Comparison of ENCODE assay signal across 10 cellular contexts in genomic region chr1:114177282-114177681, GRCh38. TPM values are rescaled to one million over a fixed set of nuclear protein-coding genes. Genes with fewer than 3 reads are reported as not detected.
"Had no signal": no experiment of that assay in that cellular context is flagged by ENCODE, and none has a peak within 500 bp of the region (broad histone marks: within the 10 kb centered on the region; RNA-seq: fewer than 3 reads in every experiment).

No MANE protein-coding gene starts in this region.

- DNase-seq: GOT3, H7, HFFc6, IMR-90, KG1 had no signal

- H3K27ac ChIP-seq: HL-60 had no signal

- H3K27ac Mint-ChIP-seq: HFFc6 had no signal

- H3K9me3 ChIP-seq: HAP-1 had no signal

- H3K9me3 Mint-ChIP-seq: HFFc6 had no signal

- H3K36me3 ChIP-seq: HAP-1 had no signal

- ATAC-seq: HCT116 had no signal

- H3K4me3 Mint-ChIP-seq: HFFc6 had no signal

- H3K4me3 ChIP-seq: HAP-1, K562 had no signal

- H3K4me1 ChIP-seq: HAP-1 had no signal

RNA-seq across cellular contexts. Expression of gene SYT6, which starts 23.6 kb away (rescaled TPM):
- total RNA-seq: H4, HFFc6, IMR-90, K562 had no signal
- polyA plus RNA-seq: IMR-90 had no signal
